ENCODE assay signal across 2 cellular contexts in genomic region chr16:29614691-29615314, GRCh38.
TF ChIP-seq lines count a peak whose summit lies in the region.

No MANE protein-coding gene starts in this region.

TF ChIP-seq in HEK293, 187 proteins besides CTCF, POLR2A, EP300 and RAD21:
- TF ChIP-seq ZIC2 (tag by site-specific recombination; IDR thresholded peaks at IDR 0.05) = peak; percentile 61

TF ChIP-seq in H1, 55 proteins besides CTCF, POLR2A, EP300 and RAD21:
- TF ChIP-seq TEAD4 (IDR thresholded peaks at IDR 0.05; ENCODE audit: low read depth, low read length) (peak; percentile 87), CREB1 (IDR thresholded peaks at IDR 0.05) (0 out of 2 replicates have a peak, but pooled peaks have one; percentile 7), TCF12 (IDR thresholded peaks at IDR 0.05; ENCODE audit: low read depth, low read length) (0 out of 2 replicates have a peak, but pooled peaks have one; percentile 42), SIN3A (conservative IDR thresholded peaks at IDR 0.05 in 1 of 2, IDR thresholded peaks at IDR 0.05 in 1 of 2; ENCODE audit: low read depth in 1 of 2, low read length in 2 of 2) (0 out of 4 replicates have a peak, but pooled peaks of 1 of the 2 experiments have one; percentile 61), TAF1 (IDR thresholded peaks at IDR 0.05; ENCODE audit: low read depth, low read length) (0 out of 2 replicates have a peak, but pooled peaks have one; percentile 36), NANOG (IDR thresholded peaks at IDR 0.05; ENCODE audit: insufficient read depth, low read depth, low read length, poor library complexity, severe bottlenecking) (peak; percentile 74), HDAC2 (IDR thresholded peaks at IDR 0.05; ENCODE audit: borderline replicate concordance in 1 of 2, low read depth in 2 of 2, low read length in 2 of 2) (0 out of 4 replicates have a peak, but pooled peaks of 1 of the 2 experiments have one; percentile 56), MAX (IDR thresholded peaks at IDR 0.05) (peak; percentile 32; the same call in 1 of the 2 replicates)
